19 cellular contexts compared by ENCODE assay signal in genomic region chr10:119003572-119004289, GRCh38. TPM values are rescaled to one million over a fixed set of nuclear protein-coding genes. Genes with fewer than 3 reads are reported as not detected.
A peak's percentile ranks its signal among the peaks of the same experiment; 100 is the strongest.
DNase-seq lines count a peak whose midpoint lies in the region; ATAC-seq and TF ChIP-seq lines count a peak whose summit lies in the region.
"Had no signal": no experiment of that assay in that cellular context is flagged by ENCODE, and none has a peak within 500 bp of the region (broad histone marks: within the 10 kb centered on the region; RNA-seq: fewer than 3 reads in every experiment).

No MANE protein-coding gene starts in this region.

- H3K9me3 ChIP-seq in mesenchymal stem cell (ENCODE audit: control insufficient read depth, low read length), result no peaks in the 10 kb centered on the region
- H3K9me3 ChIP-seq in ovary, result no peaks in the 10 kb centered on the region

- no peak overlapping the region for H3K14ac ChIP-seq in mesenchymal stem cell (ENCODE audit: low read length in 2 of 2)

- TF ChIP-seq POLR2A in ovary (IDR thresholded peaks at IDR 0.05), result no peak

- H3K27ac Mint-ChIP-seq in activated CD8-positive, alpha-beta memory T cell treated with anti-CD3 and anti-CD28 coated beads, Interleukin-2, amount 10 ng/mL, durations not matched to agents 7 days and 5 days, result no peak overlapping the region
- H3K27ac Mint-ChIP-seq in WTC11 (peak overlapping the region; percentile 68), type B pancreatic cell (no peak overlapping the region)

- no peak overlapping the region for H3K9ac ChIP-seq in mesenchymal stem cell (ENCODE audit: low read length)

- H3K4ac ChIP-seq in mesenchymal stem cell (ENCODE audit: low read depth in 1 of 2, low read length in 2 of 2), result no peak overlapping the region

- no peak overlapping the region for H3K23ac ChIP-seq in mesenchymal stem cell (ENCODE audit: low read length in 2 of 2)

- WGBS in mesenchymal stem cell, result 82% methylated on average over 7 of the region's 7 CpGs
- WGBS in ovary, 3 donors, result 57 to 71% (median 70%) methylated on average over 7 of the region's 7 CpGs

- no peak overlapping the region for H3K4me3 ChIP-seq in mesenchymal stem cell (ENCODE audit: insufficient read depth in 1 of 2, low read depth in 1 of 2, low read length in 2 of 2)
- no peak overlapping the region for H3K4me3 ChIP-seq in ovary

- H3K4me1 ChIP-seq in mesenchymal stem cell (ENCODE audit: control insufficient read depth, insufficient read depth, low read depth, low read length) (peaks cover 5% of the 10 kb centered on the region), ovary (ENCODE audit: insufficient read depth) (no peaks in the 10 kb centered on the region)

- POLR2A ChIA-PET in WTC11 (lab: Charles Lee), result no interaction called here

- H3K4me2 ChIP-seq in mesenchymal stem cell (ENCODE audit: low read length, poor library complexity, severe bottlenecking), result no peak overlapping the region

- intact Hi-C loops in ovary (cut with DNase I), result no loop called here

- H2AK5ac ChIP-seq in mesenchymal stem cell (ENCODE audit: low read length, severe bottlenecking), result no peak overlapping the region

- H3K27me3 ChIP-seq in mesenchymal stem cell (ENCODE audit: control insufficient read depth in 1 of 2, insufficient read depth in 1 of 2, low read length in 2 of 2) (peaks cover 8 to 20% of the 10 kb centered on the region in 2 experiments), ovary (no peaks in the 10 kb centered on the region)

- no peak overlapping the region for H2AFZ ChIP-seq in mesenchymal stem cell (ENCODE audit: low read depth, low read length)

- H3K4me3 Mint-ChIP-seq in activated CD8-positive, alpha-beta memory T cell treated with anti-CD3 and anti-CD28 coated beads, Interleukin-2, amount 10 ng/mL, durations not matched to agents 7 days and 5 days, result no peak overlapping the region
- H3K4me3 Mint-ChIP-seq in WTC11, result no peak overlapping the region
- H3K4me3 Mint-ChIP-seq in type B pancreatic cell, result peak overlapping the region; percentile 55

- H3K18ac ChIP-seq in mesenchymal stem cell (ENCODE audit: low read depth in 1 of 2, low read length in 2 of 2), result no peak overlapping the region

- no peak overlapping the region for H4K8ac ChIP-seq in mesenchymal stem cell (ENCODE audit: low read length)

- H3K9me3 Mint-ChIP-seq in activated CD8-positive, alpha-beta memory T cell treated with anti-CD3 and anti-CD28 coated beads, Interleukin-2, amount 10 ng/mL, durations not matched to agents 7 days and 5 days (ENCODE audit: low read depth), result no peaks in the 10 kb centered on the region
- peaks cover 3% of the 10 kb centered on the region for H3K9me3 Mint-ChIP-seq in WTC11
- no peaks in the 10 kb centered on the region for H3K9me3 Mint-ChIP-seq in type B pancreatic cell

- no peak for ATAC-seq in activated CD8-positive, alpha-beta memory T cell treated with anti-CD3 and anti-CD28 coated beads, Interleukin-2, amount 10 ng/mL, durations not matched to agents 7 days and 5 days
- ATAC-seq in WTC11 (no peak), GM19452 (IDR thresholded peaks at IDR 0.05; ENCODE audit: unreplicated experiment) (no peak)
- ATAC-seq: Right ventricle myocardium inferior had no signal

- CTCF ChIA-PET in activated CD8-positive, alpha-beta memory T cell treated with anti-CD3 and anti-CD28 coated beads, Interleukin-2, amount 10 ng/mL, durations not matched to agents 7 days and 5 days (lab: Charles Lee), result no interaction called here
- CTCF ChIA-PET in WTC11 (lab: Charles Lee), result no interaction called here

- TF ChIP-seq EP300 in ovary (IDR thresholded peaks at IDR 0.05), result no peak

- H2BK12ac ChIP-seq in mesenchymal stem cell (ENCODE audit: low read length in 2 of 2), result no peak overlapping the region

- H3K36me3 ChIP-seq in mesenchymal stem cell (ENCODE audit: control insufficient read depth in 1 of 2, insufficient read depth in 2 of 2, low read depth in 1 of 2, low read length in 2 of 2) (no peaks in the 10 kb centered on the region), ovary (no peaks in the 10 kb centered on the region)

- no peak for TF ChIP-seq CTCF in WTC11 (IDR thresholded peaks at IDR 0.05)
- TF ChIP-seq CTCF in type B pancreatic cell (conservative IDR thresholded peaks at IDR 0.05), result no peak
- no peak for TF ChIP-seq CTCF in ovary (IDR thresholded peaks at IDR 0.05)

- H3K79me1 ChIP-seq in mesenchymal stem cell (replicated peaks; ENCODE audit: low read length, poor library complexity, severe bottlenecking), result no peaks in the 10 kb centered on the region

- H2BK120ac ChIP-seq in mesenchymal stem cell (ENCODE audit: low read depth, low read length), result no peak overlapping the region

- H3K4me1 Mint-ChIP-seq in activated CD8-positive, alpha-beta memory T cell treated with anti-CD3 and anti-CD28 coated beads, Interleukin-2, amount 10 ng/mL, durations not matched to agents 7 days and 5 days, result no peaks in the 10 kb centered on the region
- peaks cover 3% of the 10 kb centered on the region; the same call in 1 of the 2 replicates for H3K4me1 Mint-ChIP-seq in WTC11
- H3K4me1 Mint-ChIP-seq in type B pancreatic cell (ENCODE audit: unreplicated experiment), result no peaks in the 10 kb centered on the region

- H4K91ac ChIP-seq in mesenchymal stem cell (ENCODE audit: low read length), result peak overlapping the region; percentile 3

- peak; percentile 28 for DNase-seq in activated CD8-positive, alpha-beta memory T cell treated with anti-CD3 and anti-CD28 coated beads for 24 hours
- no peak for DNase-seq in activated CD8-positive, alpha-beta memory T cell treated with anti-CD3 and anti-CD28 coated beads, Interleukin-2, amount 10 ng/mL, durations not matched to agents 7 days and 5 days
- DNase-seq in WTC11 (ENCODE audit: low spot score), result no peak
- no peak for DNase-seq in mesenchymal stem cell
- DNase-seq in type B pancreatic cell (ENCODE audit: extremely low spot score, unreplicated experiment), result peak; percentile 53
- no peak for DNase-seq in DMS114 treated with DMSO at 0.1 percent for 48 hours (lab: John Stamatoyannopoulos, UW; ENCODE audit: unreplicated experiment)
- DNase-seq in ovary, result no peak
- DNase-seq: 8988T; C1 segment of cervical spinal cord; HCEC 1CT; IMR-90; MV-4-11; NCI-H1417 treated with DMSO at 0.1 percent for 48 hours; NCI-H2081; NCI-H526 treated with DMSO at 0.1 percent for 48 hours; NK-92 treated with Interleukin-12 subunit alpha and Interleukin-12 subunit beta, amount 100 ng/mL, for 24 hours; OCI-M1 had no signal

- no peaks in the 10 kb centered on the region for H3K36me3 Mint-ChIP-seq in activated CD8-positive, alpha-beta memory T cell treated with anti-CD3 and anti-CD28 coated beads, Interleukin-2, amount 10 ng/mL, durations not matched to agents 7 days and 5 days
- H3K36me3 Mint-ChIP-seq in WTC11 (no peaks in the 10 kb centered on the region), type B pancreatic cell (no peaks in the 10 kb centered on the region)

- no peak overlapping the region for H2BK5ac ChIP-seq in mesenchymal stem cell (ENCODE audit: low read depth, low read length, poor library complexity, severe bottlenecking)

- H2BK15ac ChIP-seq in mesenchymal stem cell (ENCODE audit: low read depth, poor library complexity, severe bottlenecking), result no peak overlapping the region

- H3K27ac ChIP-seq in mesenchymal stem cell (ENCODE audit: low read length, poor library complexity, severe bottlenecking), result no peak overlapping the region
- H3K27ac ChIP-seq in ovary, result no peak overlapping the region

- peaks cover 34% of the 10 kb centered on the region for H3K27me3 Mint-ChIP-seq in activated CD8-positive, alpha-beta memory T cell treated with anti-CD3 and anti-CD28 coated beads, Interleukin-2, amount 10 ng/mL, durations not matched to agents 7 days and 5 days
- H3K27me3 Mint-ChIP-seq in WTC11 (ENCODE audit: low read depth) (peaks cover 2% of the 10 kb centered on the region; the same call in 1 of the 2 replicates), type B pancreatic cell (no peaks in the 10 kb centered on the region)

TF ChIP-seq in WTC11, 78 proteins besides CTCF, POLR2A, EP300 and RAD21 (continues in another document):
- TF ChIP-seq SMAD3 (CRISPR knock-in tag; IDR thresholded peaks at IDR 0.05; ENCODE audit: borderline replicate concordance) (no peak), MYBL2 (CRISPR knock-in tag; IDR thresholded peaks at IDR 0.05) (no peak), ZNF671 (CRISPR knock-in tag; IDR thresholded peaks at IDR 0.05) (no peak), AFF4 (CRISPR knock-in tag; IDR thresholded peaks at IDR 0.05; ENCODE audit: borderline replicate concordance) (no peak)

RNA-seq across cellular contexts. Expression of gene NANOS1, which starts 25.8 kb away (rescaled TPM):
- total RNA-seq in activated CD8-positive, alpha-beta memory T cell treated with anti-CD3 and anti-CD28 coated beads, Interleukin-2, amount 10 ng/mL, durations not matched to agents 7 days and 5 days, result under 1 TPM; 0.23 to 0.28 TPM
- total RNA-seq in WTC11 (2021) (2.9 to 4.3 TPM (median 2.9 TPM) in 3 replicates), type B pancreatic cell (ENCODE audit: low replicate concordance) (10.1 and 14.4 TPM in 2 replicates), ovary (1 to 10 TPM in 3 of 7 donors, under 1 TPM in 4; 0.15 to 1.8 (median 0.79) TPM)
- polyA plus RNA-seq in mesenchymal stem cell (2013, experiment 1 of 2), result 0.83 TPM
- 0.82 TPM for polyA plus RNA-seq in mesenchymal stem cell (2013, experiment 2 of 2)
- 1 to 10 TPM in 1 of 2 donors, under 1 TPM in 1; 0.54 to 7.0 TPM for polyA plus RNA-seq in ovary

Comparison
In these comparisons a context has a peak if more than half of its experiments do, and no peak if none do; other contexts are left out.
1. DNase-seq: peak in activated CD8-positive, alpha-beta memory T cell treated with anti-CD3 and anti-CD28 coated beads for 24 hours (single experiment) and type B pancreatic cell (single experiment); none in activated CD8-positive, alpha-beta memory T cell treated with anti-CD3 and anti-CD28 coated beads, Interleukin-2, amount 10 ng/mL, durations not matched to agents 7 days and 5 days (single experiment), WTC11 (single experiment), mesenchymal stem cell (single experiment), DMS114 treated with DMSO at 0.1 percent for 48 hours (single experiment) and ovary (0 of 5).